In the genomic region with DNA sequence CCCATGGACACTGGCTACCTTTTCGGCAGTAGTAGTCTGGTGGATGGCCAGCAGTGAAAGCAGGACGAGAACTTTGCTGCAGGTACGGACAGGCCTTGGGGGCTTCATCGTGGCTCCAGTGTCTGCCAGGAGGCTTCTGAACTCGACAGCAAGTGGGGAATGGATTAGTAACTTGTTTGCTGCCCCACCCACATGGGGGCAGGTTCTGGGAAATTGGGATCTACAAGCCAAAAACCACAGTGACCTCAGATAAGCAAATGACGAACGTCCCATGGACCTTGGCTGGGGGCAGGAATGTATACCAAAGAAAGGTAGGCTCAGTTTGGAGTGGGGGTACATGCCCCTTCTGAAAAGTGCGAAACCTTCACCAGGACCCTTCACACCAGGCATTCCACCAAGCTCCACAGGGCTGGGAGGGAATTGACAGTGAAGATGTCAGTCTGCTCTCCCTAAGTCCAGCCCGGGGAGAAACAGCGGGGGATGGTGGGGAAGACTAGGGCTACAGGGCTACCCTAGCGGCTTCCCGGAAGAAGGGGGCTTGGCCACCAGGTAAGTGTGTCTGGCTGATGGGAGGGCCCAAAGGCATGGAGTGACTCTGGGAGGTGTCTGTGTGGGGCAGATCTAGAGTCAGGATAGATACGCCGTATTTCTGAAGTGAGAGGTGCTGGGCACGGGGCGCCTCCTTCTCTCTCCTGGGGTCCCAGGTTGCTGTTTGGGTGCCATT, we compare ENCODE assay signal across 1 cellular context.
TF ChIP-seq lines count a peak whose summit lies in the region.

TSS of gene ITIH4 (minus strand) at position 138 of the 724 bp plus-strand sequence. CDS start at position 108, 30 bp downstream.

TF ChIP-seq in H1, 55 proteins besides CTCF, POLR2A, EP300 and RAD21:
- TF ChIP-seq USF2 (IDR thresholded peaks at IDR 0.05; ENCODE audit: low read length) (no peak), KDM4A (IDR thresholded peaks at IDR 0.05; ENCODE audit: low read depth, low read length, severe bottlenecking) (no peak)
